Comparison of ENCODE assay signal across 30 cellular contexts in genomic region chr12:82842480-82842879, GRCh38.
"Had no signal": no experiment of that assay in that cellular context is flagged by ENCODE, and none has a peak within 500 bp of the region (broad histone marks: within the 10 kb centered on the region; RNA-seq: fewer than 3 reads in every experiment).

No MANE protein-coding gene starts in this region.

- DNase-seq: activated B cell treated with CpG ODN at 0.5 μM for 24 hours; activated CD4-positive, alpha-beta T cell treated with anti-CD3 and anti-CD28 coated beads for 48 hours; activated CD4-positive, alpha-beta T cell treated with anti-CD3 and anti-CD28 coated beads, Interleukin-2, amount 50 U/mL, for 1 hour; activated CD4-positive, alpha-beta T cell treated with anti-CD3 and anti-CD28 coated beads, Interleukin-2, amount 50 U/mL, for 48 hours; activated CD8-positive, alpha-beta memory T cell treated with anti-CD3 and anti-CD28 coated beads for 24 hours; activated CD8-positive, alpha-beta T cell treated with anti-CD3 and anti-CD28 coated beads for 36 hours; activated effector memory CD4-positive, alpha-beta T cell treated with Interleukin-2 at 50 U/mL for 16 hours; activated gamma-delta T cell treated with Interleukin-2 at 50 U/mL for 16 hours; activated naive CD4-positive, alpha-beta T cell treated with anti-CD3 and anti-CD28 coated beads, Interleukin-2, amount 50 U/mL, for 16 hours; activated naive CD4-positive, alpha-beta T cell treated with Interleukin-2 at 50 U/mL for 16 hours; activated T-cell treated with anti-CD3 and anti-CD28 coated beads, Interleukin-2, amount 50 U/mL, for 4 hours; amniotic stem cell; aorta; body of pancreas; central memory CD4-positive, alpha-beta T cell; cerebellar nuclear complex; effector CD4-positive, alpha-beta T cell; effector memory CD8-positive, alpha-beta T cell; erythroblast; foreskin keratinocyte; heart right ventricle; T-helper 1 cell; T-helper 17 cell; T1000; WERI-Rb-1 had no signal

- H3K27me3 ChIP-seq: body of pancreas, esophagus muscularis mucosa, foreskin keratinocyte, gastroesophageal sphincter, heart right ventricle had no signal

- ATAC-seq: activated CD4-positive, CD25-positive, alpha-beta regulatory T cell treated with anti-CD3 and anti-CD28 coated beads, Interleukin-2, amount 50 U/mL, for 24 hours; activated CD8-positive, alpha-beta T cell treated with anti-CD3 and anti-CD28 coated beads for 36 hours; activated T-cell treated with anti-CD3 and anti-CD28 coated beads, Interleukin-2, amount 50 U/mL, for 4 hours; activated T-helper 17 cell treated with anti-CD3 and anti-CD28 coated beads, Interleukin-2, amount 50 U/mL, for 72 hours; body of pancreas; effector memory CD8-positive, alpha-beta T cell; foreskin keratinocyte; gastroesophageal sphincter; heart right ventricle; T-helper 17 cell had no signal

- H3K27ac ChIP-seq: body of pancreas, coronary artery, esophagus muscularis mucosa, foreskin keratinocyte, gastroesophageal sphincter, heart right ventricle, WERI-Rb-1 had no signal

- H3K4me3 ChIP-seq: body of pancreas, coronary artery, esophagus muscularis mucosa, gastroesophageal sphincter, heart right ventricle had no signal
